Comparison of ENCODE assay signal across 9 cellular contexts in genomic region chr14:64758711-64759554, GRCh38. TPM values are rescaled to one million over a fixed set of nuclear protein-coding genes. Genes with fewer than 3 reads are reported as not detected.
DNase-seq lines count a peak whose midpoint lies in the region; ATAC-seq and TF ChIP-seq lines count a peak whose summit lies in the region.
"Had no signal": no experiment of that assay in that cellular context is flagged by ENCODE, and none has a peak within 500 bp of the region (broad histone marks: within the 10 kb centered on the region; RNA-seq: fewer than 3 reads in every experiment).

No MANE protein-coding gene starts in this region.

- H3K27me3 ChIP-seq in esophagus squamous epithelium = no peaks in the 10 kb centered on the region
- H3K27me3 ChIP-seq in H7 (ENCODE audit: control insufficient read depth, insufficient read depth, low read length) = peaks cover 4% of the 10 kb centered on the region; the same call in 1 of the 2 replicates

- H3K4me1 ChIP-seq in esophagus squamous epithelium = peaks cover 38 to 85% (median 49%) of the 10 kb centered on the region in 3 donors

- no peaks in the 10 kb centered on the region for H3K36me3 ChIP-seq in esophagus squamous epithelium
- H3K36me3 ChIP-seq in H7 (replicated peaks; ENCODE audit: control insufficient read depth, insufficient read depth, low read length) = no peaks in the 10 kb centered on the region

- H3K4me3 ChIP-seq in esophagus squamous epithelium (no peak overlapping the region), H7 (ENCODE audit: insufficient read depth, low read depth, low read length) (no peak overlapping the region)

- intact Hi-C loops in Calu3 (cut with micrococcal nuclease; ENCODE audit: unreplicated experiment) = no loop called here
- intact Hi-C loops in esophagus squamous epithelium (cut with DNase I) = no loop called here
- intact Hi-C loops in activated T-helper 2 cell treated with anti-CD3 and anti-CD28 coated beads, Interferon-gamma antibody, Interleukin-2, Interleukin-4, amounts not matched to agents 10 μg/mL and 5 μg/mL and 100 μg/mL, durations not matched to agents 14 hours and 24 hours and 36 hours (cut with micrococcal nuclease) = no loop called here

- BruUV-seq in Calu3 (replicated peaks; lab: Mats Ljungman, UMichigan) = no TSS peak

- no peak for ATAC-seq in HG02623 (IDR thresholded peaks at IDR 0.05; ENCODE audit: unreplicated experiment)

- H3K9me3 ChIP-seq in esophagus squamous epithelium = no peaks in the 10 kb centered on the region

- H3K9me3 Mint-ChIP-seq in Calu3 (ENCODE audit: low read depth, unreplicated experiment) (no peaks in the 10 kb centered on the region), osteocyte (ENCODE audit: unreplicated experiment) (no peaks in the 10 kb centered on the region)
- no peaks in the 10 kb centered on the region for H3K9me3 Mint-ChIP-seq in activated T-helper 2 cell treated with anti-CD3 and anti-CD28 coated beads, Interferon-gamma antibody, Interleukin-2, Interleukin-4, amounts not matched to agents 10 μg/mL and 5 μg/mL and 100 μg/mL, durations not matched to agents 14 hours and 24 hours and 36 hours

- DNase-seq in Calu3 = peak; percentile 46
- peak; percentile 30 for DNase-seq in OCI-M1 (lab: John Stamatoyannopoulos, UW)
- DNase-seq in esophagus squamous epithelium (lab: John Stamatoyannopoulos, UW) = no peak
- no peak for DNase-seq in osteocyte (ENCODE audit: extremely low spot score, unreplicated experiment)
- DNase-seq in activated T-helper 2 cell treated with anti-CD3 and anti-CD28 coated beads, Interferon-gamma antibody, Interleukin-2, Interleukin-4, amounts not matched to agents 10 μg/mL and 5 μg/mL and 100 μg/mL, durations not matched to agents 14 hours and 24 hours and 36 hours (ENCODE audit: low spot score) = no peak
- DNase-seq in AML-193 (lab: John Stamatoyannopoulos, UW) = no peak
- DNase-seq in H7 = no peak
- DNase-seq: stimulated activated CD4-positive, alpha-beta T cell treated with anti-CD3 and anti-CD28 coated beads, Interleukin-1b, Interleukin-23, amount 100 ng/mL, for 48 hours had no signal

- H3K4me3 Mint-ChIP-seq in Calu3 (ENCODE audit: low read depth, unreplicated experiment) (no peak overlapping the region), osteocyte (ENCODE audit: unreplicated experiment) (no peak overlapping the region)
- H3K4me3 Mint-ChIP-seq in activated T-helper 2 cell treated with anti-CD3 and anti-CD28 coated beads, Interferon-gamma antibody, Interleukin-2, Interleukin-4, amounts not matched to agents 10 μg/mL and 5 μg/mL and 100 μg/mL, durations not matched to agents 14 hours and 24 hours and 36 hours (ENCODE audit: low read depth) = no peak overlapping the region

- 39 to 74% methylated on average over 4 to 6 of the region's 7 CpGs for WGBS in esophagus squamous epithelium, 2 donors

- H3K36me3 Mint-ChIP-seq in Calu3 (ENCODE audit: insufficient read depth, unreplicated experiment) (peaks cover 15% of the 10 kb centered on the region), osteocyte (ENCODE audit: unreplicated experiment) (no peaks in the 10 kb centered on the region)
- no peaks in the 10 kb centered on the region for H3K36me3 Mint-ChIP-seq in activated T-helper 2 cell treated with anti-CD3 and anti-CD28 coated beads, Interferon-gamma antibody, Interleukin-2, Interleukin-4, amounts not matched to agents 10 μg/mL and 5 μg/mL and 100 μg/mL, durations not matched to agents 14 hours and 24 hours and 36 hours (ENCODE audit: low read depth)

- peak overlapping the region in 3 of 4 donors; percentile 7 to 35 (median 14) for H3K27ac ChIP-seq in esophagus squamous epithelium

- TF ChIP-seq CTCF in Calu3 (IDR thresholded peaks at IDR 0.05; ENCODE audit: unreplicated experiment) = no peak
- TF ChIP-seq CTCF in esophagus squamous epithelium (IDR thresholded peaks at IDR 0.05) = no peak
- TF ChIP-seq CTCF in osteocyte (IDR thresholded peaks at IDR 0.05) = no peak

- H3K4me1 Mint-ChIP-seq in Calu3 (ENCODE audit: low read depth, unreplicated experiment) = peaks cover 70% of the 10 kb centered on the region
- H3K4me1 Mint-ChIP-seq in osteocyte (ENCODE audit: unreplicated experiment) = peaks cover 75% of the 10 kb centered on the region
- H3K4me1 Mint-ChIP-seq in activated T-helper 2 cell treated with anti-CD3 and anti-CD28 coated beads, Interferon-gamma antibody, Interleukin-2, Interleukin-4, amounts not matched to agents 10 μg/mL and 5 μg/mL and 100 μg/mL, durations not matched to agents 14 hours and 24 hours and 36 hours (ENCODE audit: low read depth) = peaks cover 22% of the 10 kb centered on the region

- CTCF ChIA-PET in Calu3 (lab: Charles Lee) = interaction anchor here (0.6 to 1.4 kb wide), 9 partner anchors 9 to 388 kb away, joined by 3 to 4 read pairs (median 3); no protein-coding TSS in a partner anchor

- peaks cover 42% of the 10 kb centered on the region for H3K27me3 Mint-ChIP-seq in Calu3 (ENCODE audit: unreplicated experiment)
- H3K27me3 Mint-ChIP-seq in osteocyte (ENCODE audit: unreplicated experiment) = no peaks in the 10 kb centered on the region
- peaks cover 16% of the 10 kb centered on the region for H3K27me3 Mint-ChIP-seq in activated T-helper 2 cell treated with anti-CD3 and anti-CD28 coated beads, Interferon-gamma antibody, Interleukin-2, Interleukin-4, amounts not matched to agents 10 μg/mL and 5 μg/mL and 100 μg/mL, durations not matched to agents 14 hours and 24 hours and 36 hours (ENCODE audit: low read depth)

- no peak for TF ChIP-seq POLR2A in esophagus squamous epithelium (IDR thresholded peaks at IDR 0.05)

- H3K27ac Mint-ChIP-seq in Calu3 (ENCODE audit: unreplicated experiment) (no peak overlapping the region), osteocyte (ENCODE audit: unreplicated experiment) (peak overlapping the region; percentile 82)
- H3K27ac Mint-ChIP-seq in activated T-helper 2 cell treated with anti-CD3 and anti-CD28 coated beads, Interferon-gamma antibody, Interleukin-2, Interleukin-4, amounts not matched to agents 10 μg/mL and 5 μg/mL and 100 μg/mL, durations not matched to agents 14 hours and 24 hours and 36 hours = no peak overlapping the region

RNA-seq across cellular contexts. Expression of gene PLEKHG3, which starts 54.7 kb away (rescaled TPM):
- total RNA-seq in Calu3 (2022) (39.0 and 53.6 TPM in 2 replicates), esophagus squamous epithelium (10 to 100 TPM; 44.6 to 87.8 (median 60.8) TPM), osteocyte (96.3 and 98.3 TPM in 2 replicates)
- total RNA-seq in activated T-helper 2 cell treated with anti-CD3 and anti-CD28 coated beads, Interferon-gamma antibody, Interleukin-2, Interleukin-4, amounts not matched to agents 10 μg/mL and 5 μg/mL and 100 μg/mL, durations not matched to agents 14 hours and 24 hours and 36 hours = 1.0 and 1.9 TPM in 2 replicates
- 36.7 and 47.0 TPM in 2 replicates for total RNA-seq in H7 (2014; rRNA removed; shearing (Covaris generic))

Comparison
In these comparisons a context has a peak if more than half of its experiments do, and no peak if none do; other contexts are left out.
1. DNase-seq: peak in Calu3 (single experiment) and OCI-M1 (single experiment); none in esophagus squamous epithelium (single experiment), osteocyte (single experiment), activated T-helper 2 cell treated with anti-CD3 and anti-CD28 coated beads, Interferon-gamma antibody, Interleukin-2, Interleukin-4, amounts not matched to agents 10 μg/mL and 5 μg/mL and 100 μg/mL, durations not matched to agents 14 hours and 24 hours and 36 hours (single experiment), AML-193 (0 of 2) and H7 (single experiment).
2. RNA of gene PLEKHG3, which starts 54.7 kb away (total RNA-seq): 96.3 to 98.3 TPM in osteocyte, 44.6 to 87.8 TPM in esophagus squamous epithelium, 36.7 to 47.0 TPM in H7 and 39.0 to 53.6 TPM in Calu3; 1.0 to 1.9 TPM in activated T-helper 2 cell treated with anti-CD3 and anti-CD28 coated beads, Interferon-gamma antibody, Interleukin-2, Interleukin-4, amounts not matched to agents 10 μg/mL and 5 μg/mL and 100 μg/mL, durations not matched to agents 14 hours and 24 hours and 36 hours; every median in the first group is over 10 times any median in the second.